10 cellular contexts compared by ENCODE assay signal in genomic region chr10:101489355-101489754, GRCh38.
A peak's percentile ranks its signal among the peaks of the same experiment; 100 is the strongest.
DNase-seq lines count a peak whose midpoint lies in the region; ATAC-seq and TF ChIP-seq lines count a peak whose summit lies in the region.
"Had no signal": no experiment of that assay in that cellular context is flagged by ENCODE, and none has a peak within 500 bp of the region (broad histone marks: within the 10 kb centered on the region; RNA-seq: fewer than 3 reads in every experiment).

No MANE protein-coding gene starts in this region.

- H3K9ac ChIP-seq in PC-3 (ENCODE audit: low read length) (no peak overlapping the region), iPS-20b (ENCODE audit: low read depth, low read length) (no peak overlapping the region)

- no peak for TF ChIP-seq CTCF in HEK293 (tag by site-specific recombination; IDR thresholded peaks at IDR 0.05)
- TF ChIP-seq CTCF in PC-3 (conservative IDR thresholded peaks at IDR 0.05; ENCODE audit: low read depth, low read length) = no peak

- no peak overlapping the region for H3K27ac ChIP-seq in HEK293 (ENCODE audit: extremely low read depth, low read depth, low read length)
- H3K27ac ChIP-seq in PC-3 (ENCODE audit: low read length) = no peak overlapping the region
- H3K27ac ChIP-seq in iPS-20b (ENCODE audit: low read length) = no peak overlapping the region
- H3K27ac ChIP-seq: PC-9 had no signal

- BruUV-seq in PC-3 (replicated peaks; lab: Mats Ljungman, UMichigan) = no TSS peak

- H3K4me1 ChIP-seq in HEK293 (ENCODE audit: control insufficient read depth, insufficient read depth, low read length) = peaks cover 26% of the 10 kb centered on the region
- H3K4me1 ChIP-seq in PC-3 (ENCODE audit: insufficient read depth, low read length) = 0 out of 2 replicates have a peak, but pooled peaks cover 4% of the 10 kb centered on the region
- H3K4me1 ChIP-seq in iPS-20b (ENCODE audit: insufficient read depth, low read length) = peaks cover 43% of the 10 kb centered on the region; the same call in 1 of the 2 replicates

- no peak overlapping the region for H3K4me3 Mint-ChIP-seq in naive thymus-derived CD8-positive, alpha-beta T cell

- H3K4me2 ChIP-seq in PC-3 (ENCODE audit: low read length) = no peak overlapping the region
- H3K4me2 ChIP-seq: PC-9 had no signal

- no peaks in the 10 kb centered on the region for H3K27me3 ChIP-seq in PC-3 (ENCODE audit: low read length)
- H3K27me3 ChIP-seq in iPS-20b (ENCODE audit: insufficient read depth, low read length) = no peaks in the 10 kb centered on the region

- H3K9me3 ChIP-seq in HEK293 (ENCODE audit: control insufficient read depth, insufficient read depth, low read depth, low read length) (no peaks in the 10 kb centered on the region), PC-3 (ENCODE audit: low read length) (no peaks in the 10 kb centered on the region), iPS-20b (ENCODE audit: insufficient read depth, low read depth, low read length) (no peaks in the 10 kb centered on the region)

- CTCF ChIA-PET in HEK293 (lab: Yijun Ruan, JAX) = interaction anchor here (0.6 to 3.6 kb wide), 11 partner anchors 19 to 276 kb away, joined by 3 to 28 read pairs (median 4); no protein-coding TSS in a partner anchor
- CTCF ChIA-PET in PC-3 (lab: Charles Lee) = interaction anchor here (0.6 to 1.1 kb wide), 2 partner anchors 22 to 99 kb away, joined by 3 to 4 read pairs; no protein-coding TSS in a partner anchor

- peak; percentile 39 for DNase-seq in NCI-H1105 treated with DMSO at 0.1 percent for 48 hours (lab: John Stamatoyannopoulos, UW)
- peak; percentile 39 for DNase-seq in PC-3
- DNase-seq in midbrain (lab: John Stamatoyannopoulos, UW) = no peak
- no peak for DNase-seq in iPS-NIHi7 (ENCODE audit: extremely low spot score)
- DNase-seq in naive thymus-derived CD8-positive, alpha-beta T cell = no peak
- no peak for DNase-seq in mesenteric fat pad (ENCODE audit: low spot score)
- DNase-seq: DND-41, PC-9 had no signal

- H3F3A ChIP-seq in PC-3 (ENCODE audit: low read length, unreplicated experiment) = no peaks in the 10 kb centered on the region

- H3K9me2 ChIP-seq in PC-3 (replicated peaks; ENCODE audit: low read length) = no peaks in the 10 kb centered on the region

- H2AFZ ChIP-seq in PC-3 (ENCODE audit: low read length) = no peak overlapping the region
- H2AFZ ChIP-seq: PC-9 had no signal

- 0 out of 2 replicates have a peak, but pooled peaks have one; percentile 24 for ATAC-seq in PC-3
- ATAC-seq in naive thymus-derived CD8-positive, alpha-beta T cell = no peak

- H3K9me3 Mint-ChIP-seq in naive thymus-derived CD8-positive, alpha-beta T cell = no peaks in the 10 kb centered on the region

- no peaks in the 10 kb centered on the region for H3K27me3 Mint-ChIP-seq in naive thymus-derived CD8-positive, alpha-beta T cell

- no peak overlapping the region for H3K4me3 ChIP-seq in HEK293 (ENCODE audit: low read depth, low read length)
- H3K4me3 ChIP-seq in PC-3 (ENCODE audit: low read length) = no peak overlapping the region
- peak overlapping the region; percentile 25; the same call in 1 of the 2 replicates for H3K4me3 ChIP-seq in iPS-20b (ENCODE audit: low read length)
- H3K4me3 ChIP-seq: PC-9 had no signal

- no peaks in the 10 kb centered on the region for H3K79me2 ChIP-seq in PC-3 (ENCODE audit: low read length)

- POLR2A ChIA-PET in HEK293 (lab: Yijun Ruan, JAX) = interaction anchor here (0.7 kb wide), 1 partner anchor 455 kb away, joined by 3 read pairs; no protein-coding TSS in a partner anchor
- POLR2A ChIA-PET in PC-3 (lab: Charles Lee; ENCODE audit: unreplicated experiment) = interaction anchor here (0.8 kb wide), 1 partner anchor 562 kb away, joined by 5 read pairs; no protein-coding TSS in a partner anchor
- POLR2A ChIA-PET in naive thymus-derived CD8-positive, alpha-beta T cell (lab: Charles Lee) = interaction anchor here (0.5 kb wide), 1 partner anchor 1829 kb away, joined by 3 read pairs; no protein-coding TSS in a partner anchor

- no peaks in the 10 kb centered on the region for H3K36me3 ChIP-seq in HEK293 (ENCODE audit: control insufficient read depth in 2 of 2, insufficient read depth in 1 of 2, low read length in 2 of 2)
- no peaks in the 10 kb centered on the region for H3K36me3 ChIP-seq in PC-3 (ENCODE audit: low read depth, low read length)
- H3K36me3 ChIP-seq in iPS-20b (ENCODE audit: insufficient read depth, low read depth, low read length) = no peaks in the 10 kb centered on the region

- intact Hi-C loops in PC-3 (cut with micrococcal nuclease) = no loop called here

- H3K27ac Mint-ChIP-seq in naive thymus-derived CD8-positive, alpha-beta T cell = no peak overlapping the region

- H4K20me1 ChIP-seq in PC-3 (ENCODE audit: low read length) = no peaks in the 10 kb centered on the region

- H3K4me1 Mint-ChIP-seq in naive thymus-derived CD8-positive, alpha-beta T cell = peaks cover 11 to 35% (median 16%) of the 10 kb centered on the region in 4 donors

- H3K36me3 Mint-ChIP-seq in naive thymus-derived CD8-positive, alpha-beta T cell = peaks cover 0 to 14% (median 7%) of the 10 kb centered on the region in 3 donors

TF ChIP-seq in HEK293, 187 proteins besides CTCF, POLR2A, EP300 and RAD21 (continues in another document):
- TF ChIP-seq ZNF391 (tag by site-specific recombination; IDR thresholded peaks at IDR 0.05; ENCODE audit: borderline replicate concordance, low read depth) (no peak; the same call in 1 of the 2 replicates), ZNF24 (tag by site-specific recombination; IDR thresholded peaks at IDR 0.05) (peak; percentile 86; the same call in 1 of the 2 replicates), TCF7L2 (IDR thresholded peaks at IDR 0.05; ENCODE audit: borderline replicate concordance, low read depth, low read length) (peak; percentile 92), ZEB2 (tag by site-specific recombination; IDR thresholded peaks at IDR 0.05) (peak; percentile 81), ZNF580 (tag by site-specific recombination; IDR thresholded peaks at IDR 0.05) (peak; percentile 80), AEBP2 (tag by site-specific recombination; IDR thresholded peaks at IDR 0.05; ENCODE audit: borderline replicate concordance) (no peak), ZNF449 (tag by site-specific recombination; IDR thresholded peaks at IDR 0.05) (peak; percentile 37; the same call in 1 of the 2 replicates), SP7 (tag by site-specific recombination; IDR thresholded peaks at IDR 0.05) (peak; percentile 66; the same call in 1 of the 2 replicates), INSM2 (tag by site-specific recombination; IDR thresholded peaks at IDR 0.05) (peak; percentile 68), ZSCAN30 (tag by site-specific recombination; IDR thresholded peaks at IDR 0.05) (peak; percentile 82; the same call in 1 of the 2 replicates), ZNF776 (tag by site-specific recombination; IDR thresholded peaks at IDR 0.05; ENCODE audit: borderline replicate concordance) (no peak), ZSCAN23 (tag by site-specific recombination; IDR thresholded peaks at IDR 0.05) (0 out of 2 replicates have a peak, but pooled peaks have one; percentile 41), ZFP69B (tag by site-specific recombination; IDR thresholded peaks at IDR 0.05) (0 out of 2 replicates have a peak, but pooled peaks have one; percentile 30), KLF1 (tag by site-specific recombination; IDR thresholded peaks at IDR 0.05) (no peak), ZNF121 (tag by site-specific recombination; IDR thresholded peaks at IDR 0.05) (no peak), ZBTB17 (tag by site-specific recombination; IDR thresholded peaks at IDR 0.05) (peak; percentile 51), ZNF324 (tag by site-specific recombination; IDR thresholded peaks at IDR 0.05) (peak; percentile 40; the same call in 1 of the 2 replicates)

Comparison
In these comparisons a context has a peak if more than half of its experiments do, and no peak if none do; other contexts are left out.
1. DNase-seq: peak in NCI-H1105 treated with DMSO at 0.1 percent for 48 hours (single experiment) and PC-3 (single experiment); none in midbrain (single experiment), iPS-NIHi7 (single experiment), naive thymus-derived CD8-positive, alpha-beta T cell (0 of 10) and mesenteric fat pad (single experiment).